Comparison of ENCODE assay signal across 20 cellular contexts in genomic region chr15:95903352-95903751, GRCh38.
"Had no signal": no experiment of that assay in that cellular context is flagged by ENCODE, and none has a peak within 500 bp of the region (broad histone marks: within the 10 kb centered on the region; RNA-seq: fewer than 3 reads in every experiment).

No MANE protein-coding gene starts in this region.

- H3K4me1 ChIP-seq: left ventricle myocardium inferior, right atrium auricular region, right lobe of liver, uterus had no signal

- ATAC-seq: natural killer cell; right lobe of liver; stimulated activated memory B cell treated with anti-CD40 and anti-IgM and Interleukin-4, amounts not matched to agents 10 μg/mL and 1 μg/mL and 100 μg/mL, for 72 hours; stimulated activated naive CD8-positive, alpha-beta T cell treated with anti-CD3 and anti-CD28 coated beads, Interleukin-15, amount 100 ng/mL, for 72 hours had no signal

- H3K4me3 ChIP-seq: left ventricle myocardium inferior, lung, ovary, right atrium auricular region, right lobe of liver, smooth muscle cell, tibial nerve, uterus had no signal

- H3K27ac ChIP-seq: left ventricle myocardium inferior, ovary, right atrium auricular region, right lobe of liver, tibial nerve, uterus had no signal

- H3K36me3 ChIP-seq: left ventricle myocardium inferior, ovary, right atrium auricular region, right lobe of liver, tibial nerve, uterus had no signal

- H3K9me3 ChIP-seq: left ventricle myocardium inferior, ovary, right atrium auricular region, right lobe of liver, tibial nerve, uterus had no signal

- DNase-seq: islet precursor cell; left ventricle myocardium inferior; mesendoderm; naive B cell; natural killer cell; ovary; right lobe of liver; stimulated activated CD4-positive, alpha-beta T cell treated with anti-CD3 and anti-CD28 coated beads, Interleukin-1b, Interleukin-23, amount 100 ng/mL, for 48 hours; stimulated activated CD4-positive, alpha-beta T cell treated with anti-CD3 and anti-CD28 coated beads, Interleukin-2, amount 100 ng/mL, for 48 hours; stimulated activated CD4-positive, alpha-beta T cell treated with anti-CD3 and anti-CD28 coated beads, Interleukin-4, amount 100 ng/mL, for 4 hours; stimulated activated CD8-positive, alpha-beta memory T cell treated with anti-CD3 and anti-CD28 coated beads, Interleukin-4, amount 100 ng/mL, for 48 hours; stimulated activated naive CD4-positive, alpha-beta T cell treated with Interleukin-2 at 50 U/mL for 16 hours; stimulated activated naive CD8-positive, alpha-beta T cell treated with anti-CD3 and anti-CD28 coated beads, Interleukin-15, amount 100 ng/mL, for 72 hours; substantia nigra; uterus had no signal
